ENCODE assay signal across 19 cellular contexts in the genomic region with DNA sequence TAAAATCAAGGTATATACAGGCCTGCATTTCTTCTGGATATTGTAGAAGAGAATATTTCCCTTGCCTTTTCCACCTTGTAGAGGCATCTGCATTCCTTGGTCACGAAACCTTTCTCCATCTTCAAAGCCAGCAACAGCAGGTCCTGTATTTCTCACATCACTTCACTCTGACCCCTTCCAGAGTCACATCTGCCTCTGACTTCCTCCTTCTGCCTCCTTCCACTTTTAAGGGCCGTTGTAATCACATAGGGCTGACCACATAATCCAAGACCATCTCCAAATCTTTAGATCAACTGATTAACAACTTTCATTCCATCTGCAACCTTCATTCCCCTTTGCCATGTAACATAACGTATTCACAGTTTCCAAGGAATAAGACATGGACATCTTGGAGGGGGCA. TPM values are rescaled to one million over a fixed set of nuclear protein-coding genes. Genes with fewer than 3 reads are reported as not detected.
"Had no signal": no experiment of that assay in that cellular context is flagged by ENCODE, and none has a peak within 500 bp of the region (broad histone marks: within the 10 kb centered on the region; RNA-seq: fewer than 3 reads in every experiment).

No MANE protein-coding gene starts in this region.

- H3K4me1 ChIP-seq: body of pancreas, esophagus squamous epithelium, upper lobe of left lung had no signal

- H3K4me3 ChIP-seq: body of pancreas, esophagus squamous epithelium, hepatocyte, lung, spleen, thoracic aorta, upper lobe of left lung had no signal

- H3K4me2 ChIP-seq: hepatocyte had no signal

- DNase-seq: activated CD4-positive, alpha-beta T cell treated with anti-CD3 and anti-CD28 coated beads, Interleukin-2, amount 10 ng/mL, durations not matched to agents 24 days and 14 days; activated CD4-positive, CD25-positive, alpha-beta regulatory T cell; activated CD8-positive, alpha-beta T cell treated with anti-CD3 and anti-CD28 coated beads for 36 hours; activated naive CD4-positive, alpha-beta T cell treated with Interleukin-2 at 50 U/mL for 16 hours; activated naive CD8-positive, alpha-beta T cell treated with anti-CD3 and anti-CD28 coated beads, Interleukin-2, amount 10 ng/mL, durations not matched to agents 7 days and 5 days; activated T-cell treated with anti-CD3 and anti-CD28 coated beads, Interleukin-2, amount 50 U/mL, for 24 hours; amygdala; body of pancreas; effector memory CD8-positive, alpha-beta T cell; esophagus squamous epithelium; nucleus accumbens; spleen; stimulated activated CD4-positive, alpha-beta T cell treated with anti-CD3 and anti-CD28 coated beads, Interleukin-4, amount 100 ng/mL, for 4 hours; stimulated activated naive B cell treated with anti-CD40 and anti-IgM and Interleukin-4, amounts not matched to agents 10 μg/mL and 1 μg/mL and 100 μg/mL, for 72 hours; upper lobe of left lung had no signal

- H3K27me3 ChIP-seq: body of pancreas, esophagus squamous epithelium, hepatocyte, spleen, upper lobe of left lung had no signal

- H3K27ac ChIP-seq: body of pancreas, esophagus squamous epithelium, hepatocyte, thoracic aorta, upper lobe of left lung had no signal

- ATAC-seq: activated CD8-positive, alpha-beta T cell treated with anti-CD3 and anti-CD28 coated beads for 36 hours; body of pancreas; effector memory CD8-positive, alpha-beta T cell; stimulated activated naive B cell treated with anti-CD40 and anti-IgM and Interleukin-4, amounts not matched to agents 10 μg/mL and 1 μg/mL and 100 μg/mL, for 72 hours had no signal

- H3K36me3 ChIP-seq: esophagus squamous epithelium, spleen, thoracic aorta, upper lobe of left lung had no signal

- H3K9me3 ChIP-seq: body of pancreas, esophagus squamous epithelium, spleen, thoracic aorta, upper lobe of left lung had no signal

RNA-seq across cellular contexts. Expression of a gene that starts 38.3 kb away (rescaled TPM):
- total RNA-seq: activated CD4-positive, alpha-beta T cell treated with anti-CD3 and anti-CD28 coated beads, Interleukin-2, amount 10 ng/mL, durations not matched to agents 24 days and 14 days; activated CD8-positive, alpha-beta T cell treated with anti-CD3 and anti-CD28 coated beads for 36 hours; activated naive CD8-positive, alpha-beta T cell treated with anti-CD3 and anti-CD28 coated beads, Interleukin-2, amount 10 ng/mL, durations not matched to agents 7 days and 5 days; activated T-helper 2 cell treated with anti-CD3 and anti-CD28 coated beads, Interferon-gamma antibody, Interleukin-2, Interleukin-4, amounts not matched to agents 10 μg/mL and 5 μg/mL and 100 μg/mL, durations not matched to agents 14 hours and 24 hours and 36 hours; body of pancreas; esophagus squamous epithelium; upper lobe of left lung had no signal
